Comparison of ENCODE assay signal across 21 cellular contexts in the genomic region with DNA sequence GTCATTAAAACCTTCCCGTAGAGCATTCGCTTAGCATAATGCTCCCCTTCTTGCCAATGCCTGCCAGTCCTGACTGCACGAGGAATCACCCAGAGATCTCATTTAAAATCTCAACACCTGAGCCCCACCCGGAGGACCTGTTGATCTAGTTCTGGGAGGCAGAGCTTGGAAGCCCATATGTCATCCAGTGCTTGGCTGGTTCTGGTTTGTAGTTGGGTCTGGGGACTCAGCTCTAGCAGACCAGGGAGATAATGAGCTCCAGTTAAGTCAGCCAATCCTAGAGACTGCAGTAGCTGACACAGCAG.
"Had no signal": no experiment of that assay in that cellular context is flagged by ENCODE, and none has a peak within 500 bp of the region (broad histone marks: within the 10 kb centered on the region; RNA-seq: fewer than 3 reads in every experiment).

No MANE protein-coding gene starts in this region.

- H3K27ac ChIP-seq: KMS-11, RWPE1, SJCRH30 had no signal

- ATAC-seq: HepG2, Panc1, PC-3, SK-N-SH treated with all-trans-retinoic acid at 6 μM for 48 hours had no signal

- H3K9me3 ChIP-seq: SJCRH30 had no signal

- H3K4me1 ChIP-seq: SJCRH30 had no signal

- DNase-seq: Kasumi-1; MM.1S; NCI-H1092 treated with DMSO at 0.1 percent for 48 hours; NCI-H1436; NCI-H187; NCI-H2029; NCI-H226; NCI-H446; NCI-H510A treated with DMSO at 0.1 percent for 48 hours; NCI-H526; NCI-H82; NK-92 treated with Interleukin-12 subunit alpha and Interleukin-12 subunit beta, amount 100 ng/mL, for 24 hours; SJCRH30 had no signal

- H3K27me3 ChIP-seq: SJCRH30 had no signal

- H3K27ac Mint-ChIP-seq: IgD-negative memory B cell had no signal

- H3K4me3 Mint-ChIP-seq: IgD-negative memory B cell had no signal

- H3K4me3 ChIP-seq: K562, SJCRH30 had no signal

- H3K4me1 Mint-ChIP-seq: IgD-negative memory B cell had no signal

- H3K36me3 ChIP-seq: SJCRH30 had no signal

- H3K27me3 Mint-ChIP-seq: IgD-negative memory B cell had no signal
